2 cellular contexts compared by ENCODE assay signal in the genomic region with DNA sequence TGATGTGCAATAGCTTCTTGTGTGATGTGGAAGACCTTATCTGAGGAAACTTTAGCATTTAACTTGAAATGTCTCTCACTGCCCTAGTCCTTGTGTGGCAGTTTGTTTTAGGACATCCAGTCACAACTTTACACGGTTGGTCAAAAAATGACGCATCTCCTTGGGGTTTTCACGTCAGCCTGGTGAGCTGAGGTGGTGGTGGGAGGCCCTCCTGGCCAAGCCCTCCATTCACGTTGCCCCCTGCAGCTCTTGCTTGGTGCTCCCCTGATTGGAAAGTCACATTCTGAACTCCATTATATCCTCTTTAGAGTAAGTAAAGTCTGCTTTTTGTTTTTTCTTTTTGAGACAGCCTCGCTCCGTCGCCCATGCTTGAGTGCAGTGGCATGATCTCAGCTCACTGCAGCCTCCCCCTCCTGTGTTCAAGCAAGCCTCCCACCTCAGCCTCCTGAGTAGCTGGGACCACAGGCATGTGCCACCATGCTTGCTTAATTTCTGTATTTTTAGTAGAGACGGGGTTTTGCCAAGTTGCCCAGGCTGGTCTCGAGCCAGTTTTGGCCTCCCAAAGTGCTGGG.
TF ChIP-seq lines count a peak whose summit lies in the region.

No MANE protein-coding gene starts in this region.

TF ChIP-seq in HEK293, 187 proteins besides CTCF, POLR2A, EP300 and RAD21:
- TF ChIP-seq ZNF830 (tag by site-specific recombination; IDR thresholded peaks at IDR 0.05; ENCODE audit: low read depth) = no peak
- TF ChIP-seq, protein P1, sequence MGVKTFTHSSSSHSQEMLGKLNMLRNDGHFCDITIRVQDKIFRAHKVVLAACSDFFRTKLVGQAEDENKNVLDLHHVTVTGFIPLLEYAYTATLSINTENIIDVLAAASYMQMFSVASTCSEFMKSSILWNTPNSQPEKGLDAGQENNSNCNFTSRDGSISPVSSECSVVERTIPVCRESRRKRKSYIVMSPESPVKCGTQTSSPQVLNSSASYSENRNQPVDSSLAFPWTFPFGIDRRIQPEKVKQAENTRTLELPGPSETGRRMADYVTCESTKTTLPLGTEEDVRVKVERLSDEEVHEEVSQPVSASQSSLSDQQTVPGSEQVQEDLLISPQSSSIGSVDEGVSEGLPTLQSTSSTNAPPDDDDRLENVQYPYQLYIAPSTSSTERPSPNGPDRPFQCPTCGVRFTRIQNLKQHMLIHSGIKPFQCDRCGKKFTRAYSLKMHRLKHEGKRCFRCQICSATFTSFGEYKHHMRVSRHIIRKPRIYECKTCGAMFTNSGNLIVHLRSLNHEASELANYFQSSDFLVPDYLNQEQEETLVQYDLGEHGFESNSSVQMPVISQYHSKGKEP (tag by site-specific recombination; IDR thresholded peaks at IDR 0.05) = no peak
- TF ChIP-seq, protein P2, sequence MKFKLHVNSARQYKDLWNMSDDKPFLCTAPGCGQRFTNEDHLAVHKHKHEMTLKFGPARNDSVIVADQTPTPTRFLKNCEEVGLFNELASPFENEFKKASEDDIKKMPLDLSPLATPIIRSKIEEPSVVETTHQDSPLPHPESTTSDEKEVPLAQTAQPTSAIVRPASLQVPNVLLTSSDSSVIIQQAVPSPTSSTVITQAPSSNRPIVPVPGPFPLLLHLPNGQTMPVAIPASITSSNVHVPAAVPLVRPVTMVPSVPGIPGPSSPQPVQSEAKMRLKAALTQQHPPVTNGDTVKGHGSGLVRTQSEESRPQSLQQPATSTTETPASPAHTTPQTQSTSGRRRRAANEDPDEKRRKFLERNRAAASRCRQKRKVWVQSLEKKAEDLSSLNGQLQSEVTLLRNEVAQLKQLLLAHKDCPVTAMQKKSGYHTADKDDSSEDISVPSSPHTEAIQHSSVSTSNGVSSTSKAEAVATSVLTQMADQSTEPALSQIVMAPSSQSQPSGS (tag by site-specific recombination; IDR thresholded peaks at IDR 0.05; ENCODE audit: low read depth) = no peak
- TF ChIP-seq ZNF114 (tag by site-specific recombination; IDR thresholded peaks at IDR 0.05) = no peak
- TF ChIP-seq, protein P3, sequence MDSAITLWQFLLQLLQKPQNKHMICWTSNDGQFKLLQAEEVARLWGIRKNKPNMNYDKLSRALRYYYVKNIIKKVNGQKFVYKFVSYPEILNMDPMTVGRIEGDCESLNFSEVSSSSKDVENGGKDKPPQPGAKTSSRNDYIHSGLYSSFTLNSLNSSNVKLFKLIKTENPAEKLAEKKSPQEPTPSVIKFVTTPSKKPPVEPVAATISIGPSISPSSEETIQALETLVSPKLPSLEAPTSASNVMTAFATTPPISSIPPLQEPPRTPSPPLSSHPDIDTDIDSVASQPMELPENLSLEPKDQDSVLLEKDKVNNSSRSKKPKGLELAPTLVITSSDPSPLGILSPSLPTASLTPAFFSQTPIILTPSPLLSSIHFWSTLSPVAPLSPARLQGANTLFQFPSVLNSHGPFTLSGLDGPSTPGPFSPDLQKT (IDR thresholded peaks at IDR 0.05; ENCODE audit: borderline replicate concordance, low read depth, low read length) = no peak
- peak; percentile 48; the same call in 1 of the 2 replicates for TF ChIP-seq GLIS2 (tag by site-specific recombination; IDR thresholded peaks at IDR 0.05)
- TF ChIP-seq, protein P4, sequence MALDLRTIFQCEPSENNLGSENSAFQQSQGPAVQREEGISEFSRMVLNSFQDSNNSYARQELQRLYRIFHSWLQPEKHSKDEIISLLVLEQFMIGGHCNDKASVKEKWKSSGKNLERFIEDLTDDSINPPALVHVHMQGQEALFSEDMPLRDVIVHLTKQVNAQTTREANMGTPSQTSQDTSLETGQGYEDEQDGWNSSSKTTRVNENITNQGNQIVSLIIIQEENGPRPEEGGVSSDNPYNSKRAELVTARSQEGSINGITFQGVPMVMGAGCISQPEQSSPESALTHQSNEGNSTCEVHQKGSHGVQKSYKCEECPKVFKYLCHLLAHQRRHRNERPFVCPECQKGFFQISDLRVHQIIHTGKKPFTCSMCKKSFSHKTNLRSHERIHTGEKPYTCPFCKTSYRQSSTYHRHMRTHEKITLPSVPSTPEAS (tag by site-specific recombination; IDR thresholded peaks at IDR 0.05) = no peak

TF ChIP-seq in H1, 55 proteins besides CTCF, POLR2A, EP300 and RAD21:
- TF ChIP-seq, protein P5, sequence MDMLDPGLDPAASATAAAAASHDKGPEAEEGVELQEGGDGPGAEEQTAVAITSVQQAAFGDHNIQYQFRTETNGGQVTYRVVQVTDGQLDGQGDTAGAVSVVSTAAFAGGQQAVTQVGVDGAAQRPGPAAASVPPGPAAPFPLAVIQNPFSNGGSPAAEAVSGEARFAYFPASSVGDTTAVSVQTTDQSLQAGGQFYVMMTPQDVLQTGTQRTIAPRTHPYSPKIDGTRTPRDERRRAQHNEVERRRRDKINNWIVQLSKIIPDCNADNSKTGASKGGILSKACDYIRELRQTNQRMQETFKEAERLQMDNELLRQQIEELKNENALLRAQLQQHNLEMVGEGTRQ (IDR thresholded peaks at IDR 0.05; ENCODE audit: low read length) = no peak
- TF ChIP-seq ZNF274 (IDR thresholded peaks at IDR 0.05; ENCODE audit: borderline replicate concordance, extremely low read depth, low read length) = no peak
- peak; percentile 62; the same call in 1 of the 2 replicates for TF ChIP-seq POLR2AphosphoS5 (IDR thresholded peaks at IDR 0.05; ENCODE audit: low read depth, low read length)
- no peak for TF ChIP-seq SIN3A (conservative IDR thresholded peaks at IDR 0.05 in 1 of 2, IDR thresholded peaks at IDR 0.05 in 1 of 2; ENCODE audit: low read depth in 1 of 2, low read length in 2 of 2)
- no peak for TF ChIP-seq GTF2F1 (IDR thresholded peaks at IDR 0.05; ENCODE audit: borderline replicate concordance, low read depth, low read length)
